ENCODE assay signal across 21 cellular contexts in genomic region chr13:79915386-79915785, GRCh38.
"Had no signal": no experiment of that assay in that cellular context is flagged by ENCODE, and none has a peak within 500 bp of the region (broad histone marks: within the 10 kb centered on the region; RNA-seq: fewer than 3 reads in every experiment).

No MANE protein-coding gene starts in this region.

- H3K9me3 ChIP-seq: colonic mucosa, psoas muscle, right lobe of liver, spleen, testis had no signal

- H3K27ac ChIP-seq: brain microvascular endothelial cell, colonic mucosa, epithelial cell of prostate, psoas muscle, right lobe of liver, spleen, testis had no signal

- DNase-seq: activated CD4-positive, alpha-beta T cell treated with anti-CD3 and anti-CD28 coated beads, Interleukin-2, amount 10 ng/mL, durations not matched to agents 7 days and 5 days; activated CD8-positive, alpha-beta memory T cell treated with anti-CD3 and anti-CD28 coated beads for 24 hours; activated CD8-positive, alpha-beta memory T cell treated with anti-CD3 and anti-CD28 coated beads, Interleukin-2, amount 50 U/mL, for 48 hours; activated effector memory CD4-positive, alpha-beta T cell treated with Interleukin-2 at 50 U/mL for 16 hours; activated naive CD4-positive, alpha-beta T cell treated with anti-CD3 and anti-CD28 coated beads, Interleukin-2, amount 10 ng/mL, durations not matched to agents 7 days and 5 days; activated T-cell treated with anti-CD3 and anti-CD28 coated beads, Interleukin-2, amount 50 U/mL, for 48 hours; aorta; brain microvascular endothelial cell; colonic mucosa; endodermal cell; hypothalamus; midbrain; psoas muscle; right lobe of liver; spleen; stimulated activated CD4-positive, alpha-beta T cell treated with anti-CD3 and anti-CD28 coated beads, Interleukin-4, amount 100 ng/mL, for 4 hours; testis had no signal

- FAIRE-seq: frontal cortex, keratinocyte had no signal

- H3K27me3 ChIP-seq: brain microvascular endothelial cell, colonic mucosa, right lobe of liver, spleen, testis had no signal

- H3K36me3 ChIP-seq: brain microvascular endothelial cell, colonic mucosa, right lobe of liver, spleen had no signal

- H3K4me1 ChIP-seq: colonic mucosa, right lobe of liver, testis had no signal

- H3K4me3 ChIP-seq: colonic mucosa, lung, psoas muscle, right lobe of liver, spleen, testis had no signal
